8 cellular contexts compared by ENCODE assay signal in the genomic region with DNA sequence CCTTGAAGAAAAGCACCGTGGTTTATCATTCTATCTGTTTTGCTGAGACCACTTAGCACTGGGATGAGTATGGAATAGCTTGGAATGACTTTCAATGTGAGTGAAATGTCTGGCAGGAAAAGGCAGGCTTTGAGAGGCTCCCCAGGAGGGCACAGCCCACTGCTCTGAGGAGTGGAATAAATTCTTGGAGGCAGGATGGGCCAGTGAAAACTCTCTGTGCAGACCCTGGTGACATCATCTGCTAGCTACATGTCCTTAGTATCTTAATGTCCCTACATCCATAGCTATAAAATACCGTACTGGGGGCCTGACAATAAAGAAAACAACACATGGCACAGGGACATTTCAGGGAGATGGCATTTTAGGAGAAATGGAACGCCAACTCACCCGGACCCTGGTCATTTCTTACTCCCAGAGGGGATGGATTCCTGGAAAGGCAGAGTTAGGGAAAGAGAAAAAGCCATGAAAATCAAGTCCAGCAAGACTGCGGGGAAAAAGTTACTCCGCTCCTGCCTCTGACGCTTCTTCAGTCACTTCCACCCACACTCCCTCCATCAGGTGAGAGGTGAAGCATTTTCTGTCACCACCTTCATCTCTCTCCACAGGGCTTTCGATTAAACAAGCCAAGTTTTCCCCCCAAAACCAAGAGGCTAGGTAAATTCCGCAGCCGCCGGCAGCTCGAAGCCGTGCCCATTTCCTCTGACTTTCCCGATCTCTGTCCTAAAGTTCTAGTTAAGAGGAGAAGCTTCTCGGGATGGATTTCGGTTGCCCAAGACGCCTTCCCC. TPM values are rescaled to one million over a fixed set of nuclear protein-coding genes. Genes with fewer than 3 reads are reported as not detected.
DNase-seq lines count a peak whose midpoint lies in the region; ATAC-seq and TF ChIP-seq lines count a peak whose summit lies in the region.

No MANE protein-coding gene starts in this region.

- H3K27ac Mint-ChIP-seq in IgD-negative memory B cell (peak overlapping the region; percentile 64 to 93 (median 74)), natural killer cell (peak overlapping the region; percentile 93)

- H3K4me1 Mint-ChIP-seq in IgD-negative memory B cell: peaks cover 26 to 30% (median 29%) of the 10 kb centered on the region in 3 donors
- peaks cover 49 to 55% of the 10 kb centered on the region in 2 donors for H3K4me1 Mint-ChIP-seq in natural killer cell

- H3K9me3 Mint-ChIP-seq in IgD-negative memory B cell (peaks cover 0 to 3% (median 3%) of the 10 kb centered on the region in 3 donors), natural killer cell (peaks cover 6 to 7% of the 10 kb centered on the region in 2 donors)

- DNase-seq in AG08395 (ENCODE audit: low spot score) (peak; percentile 28), dedifferentiated amniotic fluid mesenchymal stem cell (ENCODE audit: extremely low spot score) (peak; percentile 27), natural killer cell (no peak), NCI-H1417 (lab: John Stamatoyannopoulos, UW) (no peak), UCSD-AML1 (lab: John Stamatoyannopoulos, UW; ENCODE audit: unreplicated experiment) (no peak), GM10248 (ENCODE audit: extremely low spot score) (no peak)

- no peak for TF ChIP-seq CTCF in natural killer cell (IDR thresholded peaks at IDR 0.05)
- no peak for TF ChIP-seq CTCF in GM10248 (IDR thresholded peaks at IDR 0.05; ENCODE audit: control extremely low read depth, extremely low read depth, low read depth, missing control alignments)

- H3K27me3 Mint-ChIP-seq in IgD-negative memory B cell (no peaks in the 10 kb centered on the region), natural killer cell (ENCODE audit: low read depth in 2 of 2) (no peaks in the 10 kb centered on the region)

- peak overlapping the region; percentile 54 to 87 (median 76) for H3K4me3 Mint-ChIP-seq in IgD-negative memory B cell
- H3K4me3 Mint-ChIP-seq in natural killer cell: peak overlapping the region; percentile 43

- intact Hi-C loops in natural killer cell (cut with micrococcal nuclease): loop anchor here (1.0 to 10.0 kb wide), 6 partner anchors 21 to 1019 kb away; partner anchors contain the start of genes CSGALNACT2, HNRNPF, ZNF32 and ZNF485

- ATAC-seq in natural killer cell (no peak), HG03460 (IDR thresholded peaks at IDR 0.05; ENCODE audit: unreplicated experiment) (no peak)

- CTCF ChIA-PET in GM10248 (lab: Yijun Ruan, JAX): interaction anchor here (0.8 kb wide), 1 partner anchor 12 kb away, joined by 4 read pairs; no protein-coding TSS in a partner anchor

- POLR2A ChIA-PET in GM10248 (lab: Yijun Ruan, JAX): no interaction called here

- H3K36me3 Mint-ChIP-seq in IgD-negative memory B cell (peaks cover 12% of the 10 kb centered on the region), natural killer cell (peaks cover 7% of the 10 kb centered on the region)

RNA-seq across cellular contexts. Expression of gene ZNF239, which starts 1.0 kb away (rescaled TPM):
- polyA plus RNA-seq in IgD-negative memory B cell: 1.5 TPM
- 1 to 10 TPM in 1 of 3 donors, under 1 TPM in 2; 0.85 to 1.4 (median 0.94) TPM for total RNA-seq in natural killer cell

RNA-seq across cellular contexts. Expression of gene ZNF485, which starts 32.8 kb away (rescaled TPM):
- 4.2 TPM for polyA plus RNA-seq in IgD-negative memory B cell
- total RNA-seq in natural killer cell: 1 to 10 TPM; 1.1 to 2.8 (median 1.4) TPM

Comparison
In these comparisons a context has a peak if more than half of its experiments do, and no peak if none do; other contexts are left out.
1. DNase-seq: peak in AG08395 (single experiment) and dedifferentiated amniotic fluid mesenchymal stem cell (single experiment); none in natural killer cell (single experiment), NCI-H1417 (0 of 3), UCSD-AML1 (single experiment) and GM10248 (single experiment).